1 cellular context compared by ENCODE assay signal in the genomic region with DNA sequence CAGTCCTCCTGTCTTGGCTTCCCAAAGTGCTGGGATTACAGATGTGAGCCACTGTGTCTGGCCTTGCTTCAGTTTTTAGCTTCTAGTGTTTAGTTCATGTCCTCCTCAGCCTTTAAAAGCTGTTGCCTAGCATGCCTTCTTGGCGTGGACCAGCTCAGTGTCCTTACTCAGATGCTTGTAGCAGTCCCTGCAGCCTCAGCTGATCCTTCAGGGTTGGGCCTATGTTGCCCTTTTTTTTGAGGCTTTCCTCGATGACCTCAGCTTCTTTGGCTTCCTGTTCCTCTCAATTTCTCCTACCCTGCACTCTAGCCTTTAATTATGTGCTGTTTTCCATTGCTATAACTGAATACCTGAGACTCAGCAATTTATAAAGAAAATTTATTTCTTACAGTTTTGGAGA.
TF ChIP-seq lines count a peak whose summit lies in the region.

No MANE protein-coding gene starts in this region.

TF ChIP-seq in H1, 55 proteins besides CTCF, POLR2A, EP300 and RAD21 (continued from another document):
- TF ChIP-seq, protein P1, sequence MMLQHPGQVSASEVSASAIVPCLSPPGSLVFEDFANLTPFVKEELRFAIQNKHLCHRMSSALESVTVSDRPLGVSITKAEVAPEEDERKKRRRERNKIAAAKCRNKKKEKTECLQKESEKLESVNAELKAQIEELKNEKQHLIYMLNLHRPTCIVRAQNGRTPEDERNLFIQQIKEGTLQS (IDR thresholded peaks at IDR 0.05; ENCODE audit: insufficient read depth, low read depth, low read length): no peak
- TF ChIP-seq YY1 (IDR thresholded peaks at IDR 0.05; ENCODE audit: low read depth, low read length): no peak
